1 cellular context compared by ENCODE assay signal in the genomic region with DNA sequence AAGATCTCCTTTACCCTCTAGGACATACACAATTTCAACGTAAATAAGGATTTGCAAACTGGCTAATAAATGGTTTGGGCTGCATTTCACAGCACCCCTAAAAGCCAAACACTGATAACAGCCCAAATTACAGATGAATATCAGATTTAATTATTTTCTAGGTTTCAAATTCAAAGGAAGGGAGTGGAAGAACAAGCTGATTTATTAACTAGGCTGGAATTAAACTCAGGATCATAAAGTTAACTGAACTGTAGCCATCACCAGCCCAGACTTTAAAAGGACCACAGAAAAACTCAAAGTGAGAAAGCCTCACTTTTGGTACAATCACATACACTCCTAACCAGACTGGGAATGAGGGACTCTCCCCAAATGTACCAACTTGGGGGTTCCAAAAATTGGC.
TF ChIP-seq lines count a peak whose summit lies in the region.

No MANE protein-coding gene starts in this region.

TF ChIP-seq in IMR-90, 13 proteins besides CTCF, POLR2A, EP300 and RAD21:
- no peak for TF ChIP-seq BHLHE40 (IDR thresholded peaks at IDR 0.05; ENCODE audit: low read depth, low read length)
- TF ChIP-seq MAFK (IDR thresholded peaks at IDR 0.05; ENCODE audit: low read depth, low read length), result no peak
- no peak for TF ChIP-seq ELK1 (IDR thresholded peaks at IDR 0.05; ENCODE audit: borderline replicate concordance, low read depth, low read length)
- no peak for TF ChIP-seq USF2 (IDR thresholded peaks at IDR 0.05; ENCODE audit: low read depth, low read length)
- TF ChIP-seq CEBPB (IDR thresholded peaks at IDR 0.05; ENCODE audit: low read depth, low read length), result no peak
- no peak for TF ChIP-seq MAZ (IDR thresholded peaks at IDR 0.05; ENCODE audit: borderline replicate concordance, low read depth, low read length)
- TF ChIP-seq FOS (IDR thresholded peaks at IDR 0.05; ENCODE audit: low read depth, low read length), result no peak
- no peak for TF ChIP-seq RFX5 (IDR thresholded peaks at IDR 0.05; ENCODE audit: low read depth, low read length)
